Comparison of ENCODE assay signal across 11 cellular contexts in the genomic region with DNA sequence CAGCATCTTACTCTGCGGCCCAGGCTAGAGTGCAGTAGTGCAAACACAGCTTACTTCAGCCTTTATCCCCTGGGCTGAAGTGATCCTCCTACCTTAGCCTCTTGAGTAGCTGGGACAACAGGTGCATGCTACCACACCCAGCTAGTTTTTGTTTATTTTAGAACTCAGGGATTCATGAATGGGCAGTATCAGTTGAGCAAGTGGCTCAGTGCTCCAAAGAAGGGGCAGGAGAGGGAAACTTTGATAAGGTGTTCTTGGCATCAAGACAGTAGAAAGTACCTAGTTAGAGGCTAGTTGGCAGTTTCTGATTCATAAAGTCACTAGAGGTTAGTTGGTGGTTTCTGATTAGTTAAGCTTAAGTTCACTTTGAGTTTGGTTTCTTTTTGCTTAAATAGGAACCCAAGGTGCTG. TPM values are rescaled to one million over a fixed set of nuclear protein-coding genes. Genes with fewer than 3 reads are reported as not detected.
DNase-seq lines count a peak whose midpoint lies in the region; ATAC-seq and TF ChIP-seq lines count a peak whose summit lies in the region.
"Had no signal": no experiment of that assay in that cellular context is flagged by ENCODE, and none has a peak within 500 bp of the region (broad histone marks: within the 10 kb centered on the region; RNA-seq: fewer than 3 reads in every experiment).

No MANE protein-coding gene starts in this region.

- H2AFZ ChIP-seq in OCI-LY3 (ENCODE audit: low read depth, low read length) = no peak overlapping the region

- H3K4me3 ChIP-seq in OCI-LY3 (ENCODE audit: low read length) = no peak overlapping the region
- H3K4me3 ChIP-seq: heart right ventricle had no signal

- peaks cover 39% of the 10 kb centered on the region for H3K4me1 Mint-ChIP-seq in T-helper 2 cell treated with Interferon-gamma antibody and Interleukin-4, amounts not matched to agents 5 μg/mL and 100 μg/mL, for 36 hours (ENCODE audit: low read depth)

- peaks cover 56% of the 10 kb centered on the region for H4K20me1 ChIP-seq in OCI-LY3 (ENCODE audit: insufficient read depth, low read length)

- peak overlapping the region; percentile 55 for H3K4me2 ChIP-seq in OCI-LY3 (ENCODE audit: low read length)

- H3K9me3 Mint-ChIP-seq in activated naive CD4-positive, alpha-beta T cell treated with anti-CD3 and anti-CD28 coated beads, Interleukin-2, amount 50 U/mL, for 72 hours = no peaks in the 10 kb centered on the region
- H3K9me3 Mint-ChIP-seq in T-helper 2 cell treated with Interferon-gamma antibody and Interleukin-4, amounts not matched to agents 5 μg/mL and 100 μg/mL, for 36 hours = no peaks in the 10 kb centered on the region
- H3K9me3 Mint-ChIP-seq: IgD-negative memory B cell had no signal

- ATAC-seq in activated naive CD4-positive, alpha-beta T cell treated with anti-CD3 and anti-CD28 coated beads, Interleukin-2, amount 50 U/mL, for 72 hours = peak; percentile 71 to 77
- peak; percentile 83 for ATAC-seq in HG02981 (IDR thresholded peaks at IDR 0.05; ENCODE audit: unreplicated experiment)

- H3K27me3 ChIP-seq in OCI-LY3 (ENCODE audit: low read depth, low read length) = no peaks in the 10 kb centered on the region
- H3K27me3 ChIP-seq: BE2C, heart right ventricle had no signal

- no peak for DNase-seq in activated naive CD4-positive, alpha-beta T cell treated with anti-CD3 and anti-CD28 coated beads, Interleukin-2, amount 50 U/mL, for 72 hours (ENCODE audit: low spot score in 2 of 2)
- no peak for DNase-seq in activated naive CD4-positive, alpha-beta T cell treated with Interleukin-2 at 50 U/mL for 16 hours
- DNase-seq in superior temporal gyrus (ENCODE audit: extremely low spot score) (peak; percentile 4), NCI-H446 (lab: John Stamatoyannopoulos, UW) (no peak), LoVo (ENCODE audit: low spot score) (no peak)
- DNase-seq in T-helper 2 cell treated with Interferon-gamma antibody and Interleukin-4, amounts not matched to agents 5 μg/mL and 100 μg/mL, for 36 hours (ENCODE audit: low spot score) = no peak
- DNase-seq: BE2C, heart right ventricle had no signal

- no peaks in the 10 kb centered on the region for H3K27me3 Mint-ChIP-seq in T-helper 2 cell treated with Interferon-gamma antibody and Interleukin-4, amounts not matched to agents 5 μg/mL and 100 μg/mL, for 36 hours (ENCODE audit: low read depth)
- H3K27me3 Mint-ChIP-seq: IgD-negative memory B cell had no signal

- H3K36me3 ChIP-seq in OCI-LY3 (replicated peaks; ENCODE audit: low read depth, low read length) = no peaks in the 10 kb centered on the region
- H3K36me3 ChIP-seq: heart right ventricle had no signal

- H3K27ac Mint-ChIP-seq in activated naive CD4-positive, alpha-beta T cell treated with anti-CD3 and anti-CD28 coated beads, Interleukin-2, amount 50 U/mL, for 72 hours = no peak overlapping the region
- no peak overlapping the region for H3K27ac Mint-ChIP-seq in T-helper 2 cell treated with Interferon-gamma antibody and Interleukin-4, amounts not matched to agents 5 μg/mL and 100 μg/mL, for 36 hours

- TF ChIP-seq CTCF in OCI-LY3 (IDR thresholded peaks at IDR 0.05; ENCODE audit: low read depth, low read length) = no peak

- H3K36me3 Mint-ChIP-seq in activated naive CD4-positive, alpha-beta T cell treated with anti-CD3 and anti-CD28 coated beads, Interleukin-2, amount 50 U/mL, for 72 hours = peaks cover 0 to 5% of the 10 kb centered on the region in 2 donors
- H3K36me3 Mint-ChIP-seq in T-helper 2 cell treated with Interferon-gamma antibody and Interleukin-4, amounts not matched to agents 5 μg/mL and 100 μg/mL, for 36 hours (ENCODE audit: low read depth) = peaks cover 7% of the 10 kb centered on the region
- H3K36me3 Mint-ChIP-seq: IgD-negative memory B cell had no signal

- no peak overlapping the region for H3K9ac ChIP-seq in OCI-LY3 (ENCODE audit: low read length)

- H3K4me3 Mint-ChIP-seq in T-helper 2 cell treated with Interferon-gamma antibody and Interleukin-4, amounts not matched to agents 5 μg/mL and 100 μg/mL, for 36 hours = no peak overlapping the region
- H3K4me3 Mint-ChIP-seq: IgD-negative memory B cell had no signal

- peaks cover 88% of the 10 kb centered on the region for H3K79me2 ChIP-seq in OCI-LY3 (ENCODE audit: low read length)

- no peak overlapping the region for H3K27ac ChIP-seq in OCI-LY3 (ENCODE audit: low read length)
- H3K27ac ChIP-seq: heart right ventricle had no signal

- H3K4me1 ChIP-seq in OCI-LY3 (ENCODE audit: low read length) = peaks cover 18% of the 10 kb centered on the region
- H3K4me1 ChIP-seq: BE2C had no signal

- no peaks in the 10 kb centered on the region for H3K9me3 ChIP-seq in OCI-LY3 (ENCODE audit: insufficient read depth, low read length)
- H3K9me3 ChIP-seq: BE2C, heart right ventricle had no signal

RNA-seq across cellular contexts. Expression of gene TRIM24, which starts 18.4 kb away (rescaled TPM):
- 10 to 100 TPM; 14.3 to 15.4 TPM for total RNA-seq in activated naive CD4-positive, alpha-beta T cell treated with anti-CD3 and anti-CD28 coated beads, Interleukin-2, amount 50 U/mL, for 72 hours
